ENCODE assay signal across 11 cellular contexts in genomic region chr10:103553743-103554487, GRCh38.
DNase-seq lines count a peak whose midpoint lies in the region; ATAC-seq lines count a peak whose summit lies in the region.
"Had no signal": no experiment of that assay in that cellular context is flagged by ENCODE, and none has a peak within 500 bp of the region (broad histone marks: within the 10 kb centered on the region; RNA-seq: fewer than 3 reads in every experiment).

No MANE protein-coding gene starts in this region.

- DNase-seq in activated CD4-positive, alpha-beta T cell treated with anti-CD3 and anti-CD28 coated beads, Interleukin-2, amount 10 ng/mL, durations not matched to agents 24 days and 14 days = peak; percentile 74
- peak; percentile 51 for DNase-seq in stimulated activated CD4-positive, alpha-beta T cell treated with anti-CD3 and anti-CD28 coated beads, Interleukin-15, amount 100 ng/mL, for 48 hours (ENCODE audit: low read depth in 2 of 2)
- DNase-seq in NCI-H748 treated with DMSO at 0.1 percent for 48 hours (lab: John Stamatoyannopoulos, UW) = no peak
- no peak for DNase-seq in NCI-H1436 treated with DMSO at 0.1 percent for 48 hours (lab: John Stamatoyannopoulos, UW)
- no peak for DNase-seq in hepatic stellate cell (ENCODE audit: low spot score)
- DNase-seq: activated B cell treated with CpG ODN at 0.5 μM for 24 hours had no signal

- H3K27me3 ChIP-seq in BLaER1 treated with 17β-estradiol and CSF1 and Interleukin-3, amounts not matched to agents 10 nM and 100 nM = peaks cover 11 to 26% (median 19%) of the 10 kb centered on the region in 11 experiments; a peak in 21 of 22 replicates
- H3K27me3 ChIP-seq: suprapubic skin had no signal

- peak overlapping the region; percentile 42 for H3K27ac Mint-ChIP-seq in activated CD4-positive, alpha-beta T cell treated with anti-CD3 and anti-CD28 coated beads, Interleukin-2, amount 10 ng/mL, durations not matched to agents 24 days and 14 days
- H3K27ac Mint-ChIP-seq: activated B cell treated with CpG ODN at 0.5 μM for 24 hours, HFFc6 had no signal

- H3K27me3 Mint-ChIP-seq in activated CD4-positive, alpha-beta T cell treated with anti-CD3 and anti-CD28 coated beads, Interleukin-2, amount 10 ng/mL, durations not matched to agents 24 days and 14 days = peaks cover 42% of the 10 kb centered on the region

- peak overlapping the region in 2 of 11 experiments; percentile 12 to 27; a peak in 2 of 22 replicates for H3K9ac ChIP-seq in BLaER1 treated with 17β-estradiol and CSF1 and Interleukin-3, amounts not matched to agents 10 nM and 100 nM

- peaks cover 68 to 94% (median 82%) of the 10 kb centered on the region in 10 experiments for H3K4me1 ChIP-seq in BLaER1 treated with 17β-estradiol and CSF1 and Interleukin-3, amounts not matched to agents 10 nM and 100 nM

- peaks cover 0 to 7% (median 0%) of the 10 kb centered on the region in 11 experiments; a peak in 7 of 22 replicates for H4K20me1 ChIP-seq in BLaER1 treated with 17β-estradiol and CSF1 and Interleukin-3, amounts not matched to agents 10 nM and 100 nM

- H3K9me3 Mint-ChIP-seq in activated CD4-positive, alpha-beta T cell treated with anti-CD3 and anti-CD28 coated beads, Interleukin-2, amount 10 ng/mL, durations not matched to agents 24 days and 14 days = peaks cover 3% of the 10 kb centered on the region
- H3K9me3 Mint-ChIP-seq: HFFc6 had no signal

- ATAC-seq in GM21825 (IDR thresholded peaks at IDR 0.05; ENCODE audit: unreplicated experiment) = no peak

- H3K36me3 ChIP-seq in BLaER1 treated with 17β-estradiol and CSF1 and Interleukin-3, amounts not matched to agents 10 nM and 100 nM = no peaks in the 10 kb centered on the region
- H3K36me3 ChIP-seq: suprapubic skin had no signal

- H3K27ac ChIP-seq in BLaER1 treated with 17β-estradiol and CSF1 and Interleukin-3, amounts not matched to agents 10 nM and 100 nM = peak overlapping the region in 5 of 11 experiments; percentile 20 to 35 (median 24); a peak in 3 of 22 replicates
- H3K27ac ChIP-seq in cingulate gyrus (ENCODE audit: low read depth, low read length) = peak overlapping the region; percentile 78
- H3K27ac ChIP-seq: suprapubic skin had no signal

- peaks cover 0 to 20% (median 0%) of the 10 kb centered on the region in 11 experiments; a peak in 3 of 22 replicates for H3K9me3 ChIP-seq in BLaER1 treated with 17β-estradiol and CSF1 and Interleukin-3, amounts not matched to agents 10 nM and 100 nM (replicated peaks in 1 of 11)
- H3K9me3 ChIP-seq: suprapubic skin had no signal

- peaks cover 24% of the 10 kb centered on the region for H3K4me1 Mint-ChIP-seq in activated CD4-positive, alpha-beta T cell treated with anti-CD3 and anti-CD28 coated beads, Interleukin-2, amount 10 ng/mL, durations not matched to agents 24 days and 14 days

- H3K36me3 Mint-ChIP-seq in activated CD4-positive, alpha-beta T cell treated with anti-CD3 and anti-CD28 coated beads, Interleukin-2, amount 10 ng/mL, durations not matched to agents 24 days and 14 days (ENCODE audit: low read depth) = no peaks in the 10 kb centered on the region

- intact Hi-C loops in activated CD4-positive, alpha-beta T cell treated with anti-CD3 and anti-CD28 coated beads, Interleukin-2, amount 10 ng/mL, durations not matched to agents 24 days and 14 days (cut with micrococcal nuclease) = no loop called here

- no peak overlapping the region for H3K4me3 ChIP-seq in BLaER1 treated with 17β-estradiol and CSF1 and Interleukin-3, amounts not matched to agents 10 nM and 100 nM

- peak overlapping the region; percentile 77 to 96 (median 87) for H3K4me2 ChIP-seq in BLaER1 treated with 17β-estradiol and CSF1 and Interleukin-3, amounts not matched to agents 10 nM and 100 nM

- peak overlapping the region; percentile 78 for H3K4me3 Mint-ChIP-seq in activated CD4-positive, alpha-beta T cell treated with anti-CD3 and anti-CD28 coated beads, Interleukin-2, amount 10 ng/mL, durations not matched to agents 24 days and 14 days

Comparison
In these comparisons a context has a peak if more than half of its experiments do, and no peak if none do; other contexts are left out.
1. DNase-seq: peak in activated CD4-positive, alpha-beta T cell treated with anti-CD3 and anti-CD28 coated beads, Interleukin-2, amount 10 ng/mL, durations not matched to agents 24 days and 14 days (single experiment) and stimulated activated CD4-positive, alpha-beta T cell treated with anti-CD3 and anti-CD28 coated beads, Interleukin-15, amount 100 ng/mL, for 48 hours (2 of 2); none in NCI-H748 treated with DMSO at 0.1 percent for 48 hours (single experiment), NCI-H1436 treated with DMSO at 0.1 percent for 48 hours (single experiment) and hepatic stellate cell (single experiment).